ENCODE assay signal across 23 cellular contexts in the genomic region with DNA sequence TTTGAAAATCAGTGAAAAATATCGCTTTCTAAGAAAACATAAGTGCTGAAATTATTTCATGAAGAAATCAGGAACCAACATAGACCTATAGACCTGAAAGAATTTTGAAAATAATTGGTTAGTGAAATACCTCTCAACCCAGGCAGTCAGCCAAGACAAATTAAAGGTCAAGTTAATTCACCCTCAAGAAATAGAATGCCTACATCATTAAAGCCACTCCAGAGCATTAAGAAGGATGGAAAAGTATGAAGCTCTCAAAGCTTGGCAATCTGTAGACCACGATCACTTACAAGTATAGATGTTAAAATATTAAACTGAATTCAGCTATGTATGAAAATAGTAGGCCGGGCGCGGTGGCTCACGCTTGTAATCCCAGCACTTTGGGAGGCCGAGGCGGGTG.
"Had no signal": no experiment of that assay in that cellular context is flagged by ENCODE, and none has a peak within 500 bp of the region (broad histone marks: within the 10 kb centered on the region; RNA-seq: fewer than 3 reads in every experiment).

No MANE protein-coding gene starts in this region.

- H3K4me1 ChIP-seq: adrenal gland, body of pancreas, pancreas, right lobe of liver, tibial artery had no signal

- H3K27ac Mint-ChIP-seq: activated CD4-positive, alpha-beta T cell treated with anti-CD3 and anti-CD28 coated beads, Interleukin-2, amount 10 ng/mL, durations not matched to agents 24 days and 14 days; activated CD8-positive, alpha-beta memory T cell treated with anti-CD3 and anti-CD28 coated beads, Interleukin-2, amount 10 ng/mL, durations not matched to agents 7 days and 5 days; activated CD8-positive, alpha-beta T cell treated with anti-CD3 and anti-CD28 coated beads for 36 hours; activated naive CD8-positive, alpha-beta T cell; activated T-helper 17 cell treated with anti-CD3 and anti-CD28 coated beads, Interleukin-2, amount 50 U/mL, for 72 hours; immature natural killer cell; natural killer cell; stimulated activated effector memory CD8-positive, alpha-beta T cell treated with anti-CD3 and anti-CD28 coated beads, Interleukin-12 subunit alpha, Interleukin-12 subunit beta, amount 100 ng/mL, for 72 hours had no signal

- H3K4me3 Mint-ChIP-seq: activated CD4-positive, alpha-beta T cell treated with anti-CD3 and anti-CD28 coated beads, Interleukin-2, amount 10 ng/mL, durations not matched to agents 24 days and 14 days; activated CD8-positive, alpha-beta memory T cell treated with anti-CD3 and anti-CD28 coated beads, Interleukin-2, amount 10 ng/mL, durations not matched to agents 7 days and 5 days; activated CD8-positive, alpha-beta T cell treated with anti-CD3 and anti-CD28 coated beads for 36 hours; activated naive CD8-positive, alpha-beta T cell; activated T-helper 17 cell treated with anti-CD3 and anti-CD28 coated beads, Interleukin-2, amount 50 U/mL, for 72 hours; immature natural killer cell; natural killer cell; stimulated activated effector memory CD8-positive, alpha-beta T cell treated with anti-CD3 and anti-CD28 coated beads, Interleukin-12 subunit alpha, Interleukin-12 subunit beta, amount 100 ng/mL, for 72 hours; stimulated activated naive CD8-positive, alpha-beta T cell treated with anti-CD3 and anti-CD28 coated beads, Interleukin-15, amount 100 ng/mL, for 72 hours had no signal

- H3K27me3 Mint-ChIP-seq: activated CD4-positive, alpha-beta T cell treated with anti-CD3 and anti-CD28 coated beads, Interleukin-2, amount 10 ng/mL, durations not matched to agents 24 days and 14 days; activated CD8-positive, alpha-beta memory T cell treated with anti-CD3 and anti-CD28 coated beads, Interleukin-2, amount 10 ng/mL, durations not matched to agents 7 days and 5 days; activated CD8-positive, alpha-beta T cell treated with anti-CD3 and anti-CD28 coated beads for 36 hours; activated naive CD8-positive, alpha-beta T cell; activated T-helper 17 cell treated with anti-CD3 and anti-CD28 coated beads, Interleukin-2, amount 50 U/mL, for 72 hours; stimulated activated naive CD8-positive, alpha-beta T cell treated with anti-CD3 and anti-CD28 coated beads, Interleukin-15, amount 100 ng/mL, for 72 hours had no signal

- H3K4me1 Mint-ChIP-seq: activated CD8-positive, alpha-beta memory T cell treated with anti-CD3 and anti-CD28 coated beads, Interleukin-2, amount 10 ng/mL, durations not matched to agents 7 days and 5 days; stimulated activated effector memory CD8-positive, alpha-beta T cell treated with anti-CD3 and anti-CD28 coated beads, Interleukin-12 subunit alpha, Interleukin-12 subunit beta, amount 100 ng/mL, for 72 hours had no signal

- H3K4me3 ChIP-seq: adrenal gland, body of pancreas, cardiac muscle cell, left ventricle myocardium inferior, pancreas, right lobe of liver, skin epidermis, tibial artery had no signal

- H3K27ac ChIP-seq: adrenal gland, body of pancreas, cardiac muscle cell, pancreas, right lobe of liver, tibial artery, VCaP had no signal

- DNase-seq: activated CD4-positive, alpha-beta T cell treated with anti-CD3 and anti-CD28 coated beads, Interleukin-2, amount 10 ng/mL, durations not matched to agents 24 days and 14 days; activated CD8-positive, alpha-beta memory T cell treated with anti-CD3 and anti-CD28 coated beads, Interleukin-2, amount 10 ng/mL, durations not matched to agents 7 days and 5 days; activated CD8-positive, alpha-beta T cell treated with anti-CD3 and anti-CD28 coated beads for 36 hours; activated naive CD4-positive, alpha-beta T cell; activated T-cell treated with anti-CD3 and anti-CD28 coated beads, Interleukin-2, amount 50 U/mL, for 1 hour; body of pancreas; immature natural killer cell; left ventricle myocardium inferior; midbrain; natural killer cell; pancreas; right lobe of liver; stimulated activated CD4-positive, alpha-beta T cell treated with anti-CD3 and anti-CD28 coated beads, Interleukin-2, amount 100 ng/mL, for 24 hours; stimulated activated naive CD8-positive, alpha-beta T cell treated with anti-CD3 and anti-CD28 coated beads, Interleukin-15, amount 100 ng/mL, for 72 hours; tibial artery had no signal

- H3K27me3 ChIP-seq: adrenal gland, body of pancreas, cardiac muscle cell, pancreas, right lobe of liver, tibial artery had no signal

- H3K9me3 Mint-ChIP-seq: activated CD4-positive, alpha-beta T cell treated with anti-CD3 and anti-CD28 coated beads, Interleukin-2, amount 10 ng/mL, durations not matched to agents 24 days and 14 days; activated CD8-positive, alpha-beta T cell treated with anti-CD3 and anti-CD28 coated beads for 36 hours; activated T-helper 17 cell treated with anti-CD3 and anti-CD28 coated beads, Interleukin-2, amount 50 U/mL, for 72 hours; immature natural killer cell; natural killer cell; stimulated activated effector memory CD8-positive, alpha-beta T cell treated with anti-CD3 and anti-CD28 coated beads, Interleukin-12 subunit alpha, Interleukin-12 subunit beta, amount 100 ng/mL, for 72 hours; stimulated activated naive CD8-positive, alpha-beta T cell treated with anti-CD3 and anti-CD28 coated beads, Interleukin-15, amount 100 ng/mL, for 72 hours had no signal

- H3K9me3 ChIP-seq: adrenal gland, body of pancreas, left ventricle myocardium inferior, pancreas, right lobe of liver, tibial artery had no signal

- ATAC-seq: activated CD4-positive, CD25-positive, alpha-beta regulatory T cell treated with anti-CD3 and anti-CD28 coated beads, Interleukin-2, amount 50 U/mL, for 24 hours; activated CD8-positive, alpha-beta memory T cell treated with anti-CD3 and anti-CD28 coated beads, Interleukin-2, amount 10 ng/mL, durations not matched to agents 7 days and 5 days; activated CD8-positive, alpha-beta T cell treated with anti-CD3 and anti-CD28 coated beads for 36 hours; activated T-helper 17 cell treated with anti-CD3 and anti-CD28 coated beads, Interleukin-2, amount 50 U/mL, for 72 hours; body of pancreas; natural killer cell; pancreas; right lobe of liver; stimulated activated effector memory CD8-positive, alpha-beta T cell treated with anti-CD3 and anti-CD28 coated beads, Interleukin-12 subunit alpha, Interleukin-12 subunit beta, amount 100 ng/mL, for 72 hours; stimulated activated naive CD8-positive, alpha-beta T cell treated with anti-CD3 and anti-CD28 coated beads, Interleukin-15, amount 100 ng/mL, for 72 hours had no signal
